1 cellular context compared by ENCODE assay signal in genomic region chr1:32106663-32107273, GRCh38.
TF ChIP-seq lines count a peak whose summit lies in the region.

No MANE protein-coding gene starts in this region.

TF ChIP-seq in IMR-90, 13 proteins besides CTCF, POLR2A, EP300 and RAD21:
- no peak for TF ChIP-seq CEBPB (IDR thresholded peaks at IDR 0.05; ENCODE audit: low read depth, low read length)
- no peak for TF ChIP-seq ELK1 (IDR thresholded peaks at IDR 0.05; ENCODE audit: borderline replicate concordance, low read depth, low read length)
- TF ChIP-seq FOS (IDR thresholded peaks at IDR 0.05; ENCODE audit: low read depth, low read length) = no peak
- TF ChIP-seq NFE2L2 (IDR thresholded peaks at IDR 0.05; ENCODE audit: low read depth, low read length) = no peak
- no peak for TF ChIP-seq MXI1 (IDR thresholded peaks at IDR 0.05; ENCODE audit: borderline replicate concordance, low read depth, low read length)
- TF ChIP-seq USF2 (IDR thresholded peaks at IDR 0.05; ENCODE audit: low read depth, low read length) = no peak
- TF ChIP-seq CHD1 (IDR thresholded peaks at IDR 0.05; ENCODE audit: low read depth, low read length) = no peak
- no peak for TF ChIP-seq SMC3 (IDR thresholded peaks at IDR 0.05; ENCODE audit: low read depth, low read length)
- TF ChIP-seq RFX5 (IDR thresholded peaks at IDR 0.05; ENCODE audit: low read depth, low read length) = no peak
- no peak for TF ChIP-seq MAFK (IDR thresholded peaks at IDR 0.05; ENCODE audit: low read depth, low read length)
